ENCODE assay signal across 25 cellular contexts in genomic region chr4:79132826-79133225, GRCh38.
"Had no signal": no experiment of that assay in that cellular context is flagged by ENCODE, and none has a peak within 500 bp of the region (broad histone marks: within the 10 kb centered on the region; RNA-seq: fewer than 3 reads in every experiment).

No MANE protein-coding gene starts in this region.

- H3K4me3 ChIP-seq: colonic mucosa, coronary artery, dorsolateral prefrontal cortex, esophagus muscularis mucosa, esophagus squamous epithelium, gastrocnemius medialis, gastroesophageal sphincter, heart left ventricle, heart right ventricle had no signal

- H3K27ac ChIP-seq: colonic mucosa, coronary artery, dorsolateral prefrontal cortex, epithelial cell of prostate, esophagus muscularis mucosa, esophagus squamous epithelium, foreskin keratinocyte, gastrocnemius medialis, gastroesophageal sphincter, heart left ventricle, heart right ventricle had no signal

- FAIRE-seq: endometrium, endothelial cell of umbilical vein had no signal

- H3K9me3 ChIP-seq: colonic mucosa, esophagus muscularis mucosa, esophagus squamous epithelium, gastrocnemius medialis, gastroesophageal sphincter had no signal

- H3K36me3 ChIP-seq: colonic mucosa, esophagus muscularis mucosa, esophagus squamous epithelium, gastrocnemius medialis, gastroesophageal sphincter, heart left ventricle, heart right ventricle had no signal

- DNase-seq: colonic mucosa; cortex of kidney; dermis blood vessel endothelial cell; dorsolateral prefrontal cortex; effector CD4-positive, alpha-beta T cell; effector CD8-positive, alpha-beta T cell; effector memory CD4-positive, alpha-beta T cell; effector memory CD8-positive, alpha-beta T cell; endodermal cell; erythroblast; esophagus squamous epithelium; foreskin fibroblast; foreskin keratinocyte; foreskin melanocyte; gastrocnemius medialis; glutamatergic neuron; head of caudate nucleus; heart left ventricle; heart right ventricle had no signal

- H3K27me3 ChIP-seq: colonic mucosa, dorsolateral prefrontal cortex, esophagus muscularis mucosa, esophagus squamous epithelium, foreskin keratinocyte, gastrocnemius medialis, gastroesophageal sphincter, heart left ventricle, heart right ventricle had no signal

- H3K4me1 ChIP-seq: colonic mucosa, esophagus muscularis mucosa, esophagus squamous epithelium, foreskin keratinocyte, gastrocnemius medialis, gastroesophageal sphincter, heart left ventricle, heart right ventricle had no signal
